ENCODE assay signal across 1 cellular context in the genomic region with DNA sequence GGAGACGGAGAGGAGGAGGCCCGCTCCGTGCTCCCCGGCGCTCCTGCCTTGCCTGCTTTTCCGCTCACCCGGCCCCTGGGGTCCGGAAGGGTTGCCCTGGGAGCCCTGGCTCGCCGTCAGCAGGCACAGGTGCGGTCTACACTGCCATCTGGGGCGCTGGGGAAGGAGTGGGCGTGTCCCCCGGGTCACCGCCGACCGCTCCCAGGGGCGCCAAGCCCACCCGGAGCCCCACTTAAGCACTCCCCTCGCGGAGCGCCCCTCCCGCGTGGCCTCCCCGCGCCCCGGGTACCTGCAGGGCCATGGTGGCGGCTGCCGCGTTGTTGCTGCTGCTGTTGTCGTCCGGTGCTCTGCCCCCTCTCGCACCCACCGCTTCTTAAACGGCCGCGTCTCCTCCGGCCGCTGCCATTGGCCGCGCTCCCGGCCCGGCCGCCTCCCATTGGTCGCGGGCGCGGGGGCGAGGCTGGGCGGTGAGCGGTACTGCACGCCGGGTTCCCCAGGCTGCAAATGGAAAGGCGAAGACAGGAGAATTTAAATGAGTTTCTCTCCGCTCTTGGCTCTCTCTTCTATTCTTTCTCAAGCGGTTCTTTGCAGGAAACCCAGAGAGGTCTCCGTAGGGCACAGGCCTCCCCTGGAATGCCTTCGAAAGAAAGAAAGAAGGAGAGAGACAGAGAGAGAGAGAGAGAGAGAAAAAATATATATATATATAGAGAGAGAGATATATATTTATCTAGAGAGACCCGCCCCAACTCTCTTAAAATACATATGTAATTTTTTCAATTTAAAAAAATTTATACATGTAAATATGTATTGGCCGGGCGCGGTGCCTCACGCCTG.
A peak's percentile ranks its signal among the peaks of the same experiment; 100 is the strongest.
TF ChIP-seq lines count a peak whose summit lies in the region.

A gene (minus strand): TSS at position 349 of the 834 bp plus-strand sequence. CDS start 48 bp downstream, at position 301.

TF ChIP-seq in HepG2, 621 proteins besides CTCF, POLR2A, EP300 and RAD21 (continued from another document and continues in another):
- TF ChIP-seq, protein P1, sequence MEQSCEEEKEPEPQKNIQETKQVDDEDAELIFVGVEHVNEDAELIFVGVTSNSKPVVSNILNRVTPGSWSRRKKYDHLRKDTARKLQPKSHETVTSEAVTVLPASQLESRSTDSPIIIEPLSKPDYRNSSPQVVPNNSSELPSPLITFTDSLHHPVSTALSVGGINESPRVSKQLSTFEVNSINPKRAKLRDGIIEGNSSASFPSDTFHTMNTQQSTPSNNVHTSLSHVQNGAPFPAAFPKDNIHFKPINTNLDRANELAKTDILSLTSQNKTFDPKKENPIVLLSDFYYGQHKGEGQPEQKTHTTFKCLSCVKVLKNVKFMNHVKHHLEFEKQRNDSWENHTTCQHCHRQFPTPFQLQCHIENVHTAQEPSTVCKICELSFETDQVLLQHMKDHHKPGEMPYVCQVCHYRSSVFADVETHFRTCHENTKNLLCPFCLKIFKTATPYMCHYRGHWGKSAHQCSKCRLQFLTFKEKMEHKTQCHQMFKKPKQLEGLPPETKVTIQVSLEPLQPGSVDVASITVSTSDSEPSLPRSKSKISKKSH (CRISPR knock-in tag; IDR thresholded peaks at IDR 0.05; ENCODE audit: borderline replicate concordance) = no peak
- TF ChIP-seq SPEN (CRISPR knock-in tag; IDR thresholded peaks at IDR 0.05; ENCODE audit: low read depth) (no peak), ZBTB7B (CRISPR knock-in tag; IDR thresholded peaks at IDR 0.05) (peak; percentile 70), CHD4 (IDR thresholded peaks at IDR 0.05; ENCODE audit: borderline replicate concordance, low read length) (no peak), CEBPB (IDR thresholded peaks at IDR 0.05; ENCODE audit: borderline replicate concordance, low read depth, low read length) (no peak), REXO4 (CRISPR knock-in tag; IDR thresholded peaks at IDR 0.05; ENCODE audit: borderline replicate concordance) (no peak), YEATS4 (CRISPR knock-in tag; IDR thresholded peaks at IDR 0.05; ENCODE audit: borderline replicate concordance) (0 out of 2 replicates have a peak, but pooled peaks have one; percentile 40), ZNF12 (CRISPR knock-in tag; IDR thresholded peaks at IDR 0.05) (0 out of 2 replicates have a peak, but pooled peaks have one; percentile 31), SIN3B (IDR thresholded peaks at IDR 0.05; ENCODE audit: low read length) (peak; percentile 51; the same call in 1 of the 2 replicates), ZNF350 (CRISPR knock-in tag; IDR thresholded peaks at IDR 0.05; ENCODE audit: borderline replicate concordance, low read depth) (no peak), GATA4 (IDR thresholded peaks at IDR 0.05; ENCODE audit: borderline replicate concordance, low read depth) (no peak), ZNF556 (CRISPR knock-in tag; IDR thresholded peaks at IDR 0.05; ENCODE audit: borderline replicate concordance) (peak; percentile 59; the same call in 1 of the 2 replicates), TBX3 (IDR thresholded peaks at IDR 0.05; ENCODE audit: borderline replicate concordance) (no peak), KLF13 (CRISPR knock-in tag; IDR thresholded peaks at IDR 0.05) (peak; percentile 97), ZNF331 (CRISPR knock-in tag; IDR thresholded peaks at IDR 0.05) (no peak), NFYB (CRISPR knock-in tag; IDR thresholded peaks at IDR 0.05) (peak; percentile 93), ZNF543 (CRISPR knock-in tag; IDR thresholded peaks at IDR 0.05) (0 out of 2 replicates have a peak, but pooled peaks have one; percentile 49), RFXAP (CRISPR knock-in tag; IDR thresholded peaks at IDR 0.05; ENCODE audit: borderline replicate concordance) (peak; percentile 64; the same call in 1 of the 2 replicates)
- TF ChIP-seq, protein P2, sequence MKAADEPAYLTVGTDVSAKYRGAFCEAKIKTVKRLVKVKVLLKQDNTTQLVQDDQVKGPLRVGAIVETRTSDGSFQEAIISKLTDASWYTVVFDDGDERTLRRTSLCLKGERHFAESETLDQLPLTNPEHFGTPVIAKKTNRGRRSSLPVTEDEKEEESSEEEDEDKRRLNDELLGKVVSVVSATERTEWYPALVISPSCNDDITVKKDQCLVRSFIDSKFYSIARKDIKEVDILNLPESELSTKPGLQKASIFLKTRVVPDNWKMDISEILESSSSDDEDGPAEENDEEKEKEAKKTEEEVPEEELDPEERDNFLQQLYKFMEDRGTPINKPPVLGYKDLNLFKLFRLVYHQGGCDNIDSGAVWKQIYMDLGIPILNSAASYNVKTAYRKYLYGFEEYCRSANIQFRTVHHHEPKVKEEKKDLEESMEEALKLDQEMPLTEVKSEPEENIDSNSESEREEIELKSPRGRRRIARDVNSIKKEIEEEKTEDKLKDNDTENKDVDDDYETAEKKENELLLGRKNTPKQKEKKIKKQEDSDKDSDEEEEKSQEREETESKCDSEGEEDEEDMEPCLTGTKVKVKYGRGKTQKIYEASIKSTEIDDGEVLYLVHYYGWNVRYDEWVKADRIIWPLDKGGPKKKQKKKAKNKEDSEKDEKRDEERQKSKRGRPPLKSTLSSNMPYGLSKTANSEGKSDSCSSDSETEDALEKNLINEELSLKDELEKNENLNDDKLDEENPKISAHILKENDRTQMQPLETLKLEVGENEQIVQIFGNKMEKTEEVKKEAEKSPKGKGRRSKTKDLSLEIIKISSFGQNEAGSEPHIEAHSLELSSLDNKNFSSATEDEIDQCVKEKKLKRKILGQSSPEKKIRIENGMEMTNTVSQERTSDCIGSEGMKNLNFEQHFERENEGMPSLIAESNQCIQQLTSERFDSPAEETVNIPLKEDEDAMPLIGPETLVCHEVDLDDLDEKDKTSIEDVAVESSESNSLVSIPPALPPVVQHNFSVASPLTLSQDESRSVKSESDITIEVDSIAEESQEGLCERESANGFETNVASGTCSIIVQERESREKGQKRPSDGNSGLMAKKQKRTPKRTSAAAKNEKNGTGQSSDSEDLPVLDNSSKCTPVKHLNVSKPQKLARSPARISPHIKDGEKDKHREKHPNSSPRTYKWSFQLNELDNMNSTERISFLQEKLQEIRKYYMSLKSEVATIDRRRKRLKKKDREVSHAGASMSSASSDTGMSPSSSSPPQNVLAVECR (CRISPR knock-in tag; IDR thresholded peaks at IDR 0.05; ENCODE audit: borderline replicate concordance) = peak; percentile 97
- TF ChIP-seq, protein P3, sequence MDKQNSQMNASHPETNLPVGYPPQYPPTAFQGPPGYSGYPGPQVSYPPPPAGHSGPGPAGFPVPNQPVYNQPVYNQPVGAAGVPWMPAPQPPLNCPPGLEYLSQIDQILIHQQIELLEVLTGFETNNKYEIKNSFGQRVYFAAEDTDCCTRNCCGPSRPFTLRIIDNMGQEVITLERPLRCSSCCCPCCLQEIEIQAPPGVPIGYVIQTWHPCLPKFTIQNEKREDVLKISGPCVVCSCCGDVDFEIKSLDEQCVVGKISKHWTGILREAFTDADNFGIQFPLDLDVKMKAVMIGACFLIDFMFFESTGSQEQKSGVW (CRISPR knock-in tag; IDR thresholded peaks at IDR 0.05; ENCODE audit: borderline replicate concordance) = no peak
- TF ChIP-seq, protein P4, sequence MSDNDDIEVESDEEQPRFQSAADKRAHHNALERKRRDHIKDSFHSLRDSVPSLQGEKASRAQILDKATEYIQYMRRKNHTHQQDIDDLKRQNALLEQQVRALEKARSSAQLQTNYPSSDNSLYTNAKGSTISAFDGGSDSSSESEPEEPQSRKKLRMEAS (IDR thresholded peaks at IDR 0.05) = peak; percentile 79
- TF ChIP-seq, protein P5, sequence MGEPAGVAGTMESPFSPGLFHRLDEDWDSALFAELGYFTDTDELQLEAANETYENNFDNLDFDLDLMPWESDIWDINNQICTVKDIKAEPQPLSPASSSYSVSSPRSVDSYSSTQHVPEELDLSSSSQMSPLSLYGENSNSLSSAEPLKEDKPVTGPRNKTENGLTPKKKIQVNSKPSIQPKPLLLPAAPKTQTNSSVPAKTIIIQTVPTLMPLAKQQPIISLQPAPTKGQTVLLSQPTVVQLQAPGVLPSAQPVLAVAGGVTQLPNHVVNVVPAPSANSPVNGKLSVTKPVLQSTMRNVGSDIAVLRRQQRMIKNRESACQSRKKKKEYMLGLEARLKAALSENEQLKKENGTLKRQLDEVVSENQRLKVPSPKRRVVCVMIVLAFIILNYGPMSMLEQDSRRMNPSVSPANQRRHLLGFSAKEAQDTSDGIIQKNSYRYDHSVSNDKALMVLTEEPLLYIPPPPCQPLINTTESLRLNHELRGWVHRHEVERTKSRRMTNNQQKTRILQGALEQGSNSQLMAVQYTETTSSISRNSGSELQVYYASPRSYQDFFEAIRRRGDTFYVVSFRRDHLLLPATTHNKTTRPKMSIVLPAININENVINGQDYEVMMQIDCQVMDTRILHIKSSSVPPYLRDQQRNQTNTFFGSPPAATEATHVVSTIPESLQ (CRISPR knock-in tag; conservative IDR thresholded peaks at IDR 0.05) = no peak
- TF ChIP-seq, protein P6, sequence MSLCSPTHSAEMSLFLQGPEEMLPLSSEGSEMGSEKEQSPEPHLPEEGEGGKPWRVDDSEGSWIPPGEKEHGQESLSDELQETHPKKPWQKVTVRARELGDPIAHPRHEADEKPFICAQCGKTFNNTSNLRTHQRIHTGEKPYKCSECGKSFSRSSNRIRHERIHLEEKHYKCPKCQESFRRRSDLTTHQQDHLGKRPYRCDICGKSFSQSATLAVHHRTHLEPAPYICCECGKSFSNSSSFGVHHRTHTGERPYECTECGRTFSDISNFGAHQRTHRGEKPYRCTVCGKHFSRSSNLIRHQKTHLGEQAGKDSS (CRISPR knock-in tag; IDR thresholded peaks at IDR 0.05; ENCODE audit: borderline replicate concordance, low read depth) = peak; percentile 76; the same call in 1 of the 2 replicates
- TF ChIP-seq, protein P7, sequence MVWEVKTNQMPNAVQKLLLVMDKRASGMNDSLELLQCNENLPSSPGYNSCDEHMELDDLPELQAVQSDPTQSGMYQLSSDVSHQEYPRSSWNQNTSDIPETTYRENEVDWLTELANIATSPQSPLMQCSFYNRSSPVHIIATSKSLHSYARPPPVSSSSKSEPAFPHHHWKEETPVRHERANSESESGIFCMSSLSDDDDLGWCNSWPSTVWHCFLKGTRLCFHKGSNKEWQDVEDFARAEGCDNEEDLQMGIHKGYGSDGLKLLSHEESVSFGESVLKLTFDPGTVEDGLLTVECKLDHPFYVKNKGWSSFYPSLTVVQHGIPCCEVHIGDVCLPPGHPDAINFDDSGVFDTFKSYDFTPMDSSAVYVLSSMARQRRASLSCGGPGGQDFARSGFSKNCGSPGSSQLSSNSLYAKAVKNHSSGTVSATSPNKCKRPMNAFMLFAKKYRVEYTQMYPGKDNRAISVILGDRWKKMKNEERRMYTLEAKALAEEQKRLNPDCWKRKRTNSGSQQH (CRISPR knock-in tag; IDR thresholded peaks at IDR 0.05; ENCODE audit: low read depth) = no peak
- TF ChIP-seq, protein P8, sequence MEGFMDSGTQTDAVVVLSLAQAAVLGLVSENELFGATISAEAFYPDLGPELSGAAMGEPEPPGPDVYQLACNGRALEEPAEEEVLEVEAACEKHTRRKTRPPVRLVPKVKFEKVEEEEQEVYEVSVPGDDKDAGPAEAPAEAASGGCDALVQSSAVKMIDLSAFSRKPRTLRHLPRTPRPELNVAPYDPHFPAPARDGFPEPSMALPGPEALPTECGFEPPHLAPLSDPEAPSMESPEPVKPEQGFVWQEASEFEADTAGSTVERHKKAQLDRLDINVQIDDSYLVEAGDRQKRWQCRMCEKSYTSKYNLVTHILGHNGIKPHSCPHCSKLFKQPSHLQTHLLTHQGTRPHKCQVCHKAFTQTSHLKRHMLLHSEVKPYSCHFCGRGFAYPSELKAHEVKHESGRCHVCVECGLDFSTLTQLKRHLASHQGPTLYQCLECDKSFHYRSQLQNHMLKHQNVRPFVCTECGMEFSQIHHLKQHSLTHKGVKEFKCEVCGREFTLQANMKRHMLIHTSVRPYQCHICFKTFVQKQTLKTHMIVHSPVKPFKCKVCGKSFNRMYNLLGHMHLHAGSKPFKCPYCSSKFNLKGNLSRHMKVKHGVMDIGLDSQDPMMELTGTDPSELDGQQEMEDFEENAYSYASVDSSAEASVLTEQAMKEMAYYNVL (CRISPR knock-in tag; IDR thresholded peaks at IDR 0.05; ENCODE audit: borderline replicate concordance) = peak; percentile 58; the same call in 1 of the 2 replicates
- TF ChIP-seq, protein P9, sequence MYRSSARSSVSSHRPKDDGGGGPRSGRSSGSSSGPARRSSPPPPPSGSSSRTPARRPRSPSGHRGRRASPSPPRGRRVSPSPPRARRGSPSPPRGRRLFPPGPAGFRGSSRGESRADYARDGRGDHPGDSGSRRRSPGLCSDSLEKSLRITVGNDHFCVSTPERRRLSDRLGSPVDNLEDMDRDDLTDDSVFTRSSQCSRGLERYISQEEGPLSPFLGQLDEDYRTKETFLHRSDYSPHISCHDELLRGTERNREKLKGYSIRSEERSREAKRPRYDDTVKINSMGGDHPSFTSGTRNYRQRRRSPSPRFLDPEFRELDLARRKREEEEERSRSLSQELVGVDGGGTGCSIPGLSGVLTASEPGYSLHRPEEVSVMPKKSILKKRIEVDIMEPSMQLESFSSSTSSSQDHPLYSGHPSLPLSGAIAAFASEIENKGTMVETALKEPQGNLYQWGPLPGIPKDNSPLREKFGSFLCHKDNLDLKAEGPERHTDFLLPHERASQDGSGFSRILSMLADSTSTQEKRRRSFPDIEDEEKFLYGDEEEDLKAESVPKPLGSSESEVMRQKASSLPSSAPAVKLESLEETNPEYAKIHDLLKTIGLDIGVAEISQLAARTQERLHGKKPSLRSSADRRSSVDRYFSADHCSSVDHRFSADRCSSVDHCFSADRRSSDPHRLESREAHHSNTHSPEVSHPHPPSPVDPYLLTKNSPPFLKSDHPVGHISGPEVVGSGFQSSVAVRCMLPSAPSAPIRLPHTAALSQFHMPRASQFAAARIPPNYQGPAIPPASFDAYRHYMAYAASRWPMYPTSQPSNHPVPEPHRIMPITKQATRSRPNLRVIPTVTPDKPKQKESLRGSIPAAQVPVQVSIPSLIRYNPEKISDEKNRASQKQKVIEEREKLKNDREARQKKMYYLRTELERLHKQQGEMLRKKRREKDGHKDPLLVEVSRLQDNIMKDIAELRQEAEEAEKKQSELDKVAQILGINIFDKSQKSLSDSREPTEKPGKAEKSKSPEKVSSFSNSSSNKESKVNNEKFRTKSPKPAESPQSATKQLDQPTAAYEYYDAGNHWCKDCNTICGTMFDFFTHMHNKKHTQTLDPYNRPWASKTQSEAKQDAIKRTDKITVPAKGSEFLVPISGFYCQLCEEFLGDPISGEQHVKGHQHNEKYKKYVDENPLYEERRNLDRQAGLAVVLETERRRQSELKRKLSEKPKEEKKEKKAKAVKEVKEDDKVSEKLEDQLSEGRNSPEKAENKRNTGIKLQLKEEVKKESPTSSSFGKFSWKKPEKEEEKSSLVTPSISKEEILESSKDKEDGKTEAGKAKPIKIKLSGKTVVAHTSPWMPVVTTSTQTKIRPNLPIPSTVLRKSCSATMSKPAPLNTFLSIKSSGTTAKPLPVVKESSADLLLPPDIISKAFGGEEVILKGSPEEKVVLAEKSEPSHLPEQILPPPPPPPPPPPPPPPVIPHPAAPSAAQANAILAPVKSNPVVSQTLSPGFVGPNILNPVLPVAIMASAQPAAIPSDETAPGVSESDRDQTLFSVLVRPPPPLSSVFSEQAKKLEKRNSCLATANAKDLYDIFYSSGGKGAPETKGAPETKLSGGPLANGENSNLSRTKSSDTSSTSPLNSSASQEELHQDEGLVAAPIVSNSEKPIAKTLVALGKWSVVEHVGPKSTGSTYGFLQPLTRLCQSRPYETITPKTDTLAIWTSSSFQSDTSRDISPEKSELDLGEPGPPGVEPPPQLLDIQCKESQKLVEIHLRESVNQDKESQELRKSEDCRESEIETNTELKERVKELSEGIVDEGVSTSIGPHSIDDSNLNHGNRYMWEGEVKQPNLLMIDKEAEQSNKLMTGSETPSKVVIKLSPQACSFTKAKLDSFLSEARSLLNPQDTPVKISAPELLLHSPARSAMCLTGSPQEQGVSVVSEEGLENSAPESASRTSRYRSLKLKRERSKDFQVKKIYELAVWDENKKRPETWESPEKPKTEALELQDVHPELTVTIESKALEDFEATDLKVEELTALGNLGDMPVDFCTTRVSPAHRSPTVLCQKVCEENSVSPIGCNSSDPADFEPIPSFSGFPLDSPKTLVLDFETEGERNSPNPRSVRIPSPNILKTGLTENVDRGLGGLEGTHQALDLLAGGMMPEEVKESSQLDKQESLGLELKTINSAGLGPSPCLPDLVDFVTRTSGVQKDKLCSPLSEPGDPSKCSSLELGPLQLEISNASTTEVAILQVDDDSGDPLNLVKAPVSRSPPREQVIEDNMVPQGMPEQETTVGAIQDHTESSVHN (CRISPR knock-in tag; IDR thresholded peaks at IDR 0.05) = 0 out of 2 replicates have a peak, but pooled peaks have one; percentile 40
